Comparison of ENCODE assay signal across 1 cellular context in the genomic region with DNA sequence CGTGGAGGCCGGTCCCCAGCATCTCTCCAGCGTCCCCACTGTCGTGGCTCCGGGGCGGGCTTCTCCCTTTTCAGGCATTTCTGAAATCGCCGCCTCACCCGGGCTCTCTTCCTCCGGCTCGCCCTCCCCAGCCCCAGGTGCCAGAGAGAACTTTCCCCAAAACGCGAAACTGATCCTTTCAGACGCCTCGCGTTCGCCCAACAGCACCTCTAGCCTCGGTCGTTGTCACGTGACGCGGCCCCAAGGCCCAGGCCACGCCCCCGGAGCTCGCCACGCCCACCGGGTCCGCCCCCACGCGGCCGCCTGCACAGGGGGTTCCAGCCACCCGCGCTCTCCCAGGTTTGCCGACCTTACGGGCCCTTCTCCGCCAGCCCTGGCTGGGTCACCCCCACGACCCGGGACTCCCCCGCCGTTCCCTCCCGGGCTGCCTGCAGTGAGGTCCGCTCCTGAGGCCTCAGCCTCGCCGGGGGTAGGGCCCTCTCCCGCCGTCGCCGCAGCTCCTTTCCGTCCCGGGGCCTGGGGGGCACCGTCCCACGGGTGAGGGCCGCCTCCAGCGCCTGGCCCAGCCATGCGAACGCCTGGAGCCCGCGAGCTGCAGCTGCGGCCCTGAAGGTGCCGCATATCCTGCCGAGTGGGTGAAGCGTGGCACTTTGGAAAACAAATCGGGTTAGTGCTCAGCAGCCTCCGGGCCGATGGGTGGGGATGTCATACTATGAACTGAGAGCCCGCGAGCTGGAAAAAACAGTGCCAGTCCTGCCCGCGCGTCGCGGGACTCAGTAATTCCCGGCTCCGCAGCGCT.
A peak's percentile ranks its signal among the peaks of the same experiment; 100 is the strongest.
TF ChIP-seq lines count a peak whose summit lies in the region.

No MANE protein-coding gene starts in this region.

TF ChIP-seq in HepG2, 621 proteins besides CTCF, POLR2A, EP300 and RAD21 (continued from another document and continues in another):
- TF ChIP-seq, protein P1, sequence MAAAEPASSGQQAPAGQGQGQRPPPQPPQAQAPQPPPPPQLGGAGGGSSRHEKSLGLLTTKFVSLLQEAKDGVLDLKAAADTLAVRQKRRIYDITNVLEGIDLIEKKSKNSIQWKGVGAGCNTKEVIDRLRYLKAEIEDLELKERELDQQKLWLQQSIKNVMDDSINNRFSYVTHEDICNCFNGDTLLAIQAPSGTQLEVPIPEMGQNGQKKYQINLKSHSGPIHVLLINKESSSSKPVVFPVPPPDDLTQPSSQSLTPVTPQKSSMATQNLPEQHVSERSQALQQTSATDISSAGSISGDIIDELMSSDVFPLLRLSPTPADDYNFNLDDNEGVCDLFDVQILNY (CRISPR knock-in tag; conservative IDR thresholded peaks at IDR 0.05): 0 out of 2 replicates have a peak, but pooled peaks have one; percentile 45
- TF ChIP-seq SATB2 (CRISPR knock-in tag; IDR thresholded peaks at IDR 0.05) (no peak), ARHGAP35 (CRISPR knock-in tag; IDR thresholded peaks at IDR 0.05; ENCODE audit: borderline replicate concordance) (peak; percentile 96), MIER2 (CRISPR knock-in tag; IDR thresholded peaks at IDR 0.05) (no peak), BRD4 (CRISPR knock-in tag; IDR thresholded peaks at IDR 0.05) (no peak), ARID2 (CRISPR knock-in tag; IDR thresholded peaks at IDR 0.05; ENCODE audit: borderline replicate concordance) (0 out of 2 replicates have a peak, but pooled peaks have one; percentile 65), ZNF891 (CRISPR knock-in tag; IDR thresholded peaks at IDR 0.05) (peak; percentile 89; the same call in 1 of the 2 replicates), HNF4A (CRISPR knock-in tag; IDR thresholded peaks at IDR 0.05) (no peak), SMAD1 (CRISPR knock-in tag; IDR thresholded peaks at IDR 0.05; ENCODE audit: borderline replicate concordance, low read depth) (peak; percentile 31; the same call in 1 of the 2 replicates), FOXC1 (CRISPR knock-in tag; IDR thresholded peaks at IDR 0.05; ENCODE audit: borderline replicate concordance) (peak; percentile 78; the same call in 1 of the 2 replicates), NFKB2 (CRISPR knock-in tag; IDR thresholded peaks at IDR 0.05; ENCODE audit: borderline replicate concordance) (peak; percentile 34; the same call in 1 of the 2 replicates), PCBP1 (IDR thresholded peaks at IDR 0.05; ENCODE audit: borderline replicate concordance, low read depth, low read length) (0 out of 2 replicates have a peak, but pooled peaks have one; percentile 52), ZNF557 (CRISPR knock-in tag; IDR thresholded peaks at IDR 0.05) (0 out of 2 replicates have a peak, but pooled peaks have one; percentile 29), MBNL3 (CRISPR knock-in tag; conservative IDR thresholded peaks at IDR 0.05) (no peak), SALL1 (CRISPR knock-in tag; IDR thresholded peaks at IDR 0.05) (peak; percentile 68), ZNF232 (CRISPR knock-in tag; IDR thresholded peaks at IDR 0.05; ENCODE audit: borderline replicate concordance) (peak; percentile 78), ZNF776 (CRISPR knock-in tag; IDR thresholded peaks at IDR 0.05) (peak; percentile 48), ZNF335 (CRISPR knock-in tag; IDR thresholded peaks at IDR 0.05) (no peak), KDM5A (IDR thresholded peaks at IDR 0.05; ENCODE audit: borderline replicate concordance, low read length) (no peak), MIXL1 (CRISPR knock-in tag; IDR thresholded peaks at IDR 0.05) (no peak), IKZF1 (IDR thresholded peaks at IDR 0.05) (no peak), KDM5B (CRISPR knock-in tag; IDR thresholded peaks at IDR 0.05; ENCODE audit: borderline replicate concordance) (peak; percentile 79; the same call in 1 of the 2 replicates), ZNF331 (CRISPR knock-in tag; IDR thresholded peaks at IDR 0.05) (peak; percentile 18; the same call in 1 of the 2 replicates), IRF2 (CRISPR knock-in tag; IDR thresholded peaks at IDR 0.05) (peak; percentile 32; the same call in 1 of the 2 replicates), ZNF607 (CRISPR knock-in tag; IDR thresholded peaks at IDR 0.05; ENCODE audit: borderline replicate concordance) (no peak; the same call in 1 of the 2 replicates), ZMAT3 (CRISPR knock-in tag; conservative IDR thresholded peaks at IDR 0.05) (peak; percentile 76), JDP2 (CRISPR knock-in tag; IDR thresholded peaks at IDR 0.05; ENCODE audit: borderline replicate concordance) (no peak)
- TF ChIP-seq, protein P2, sequence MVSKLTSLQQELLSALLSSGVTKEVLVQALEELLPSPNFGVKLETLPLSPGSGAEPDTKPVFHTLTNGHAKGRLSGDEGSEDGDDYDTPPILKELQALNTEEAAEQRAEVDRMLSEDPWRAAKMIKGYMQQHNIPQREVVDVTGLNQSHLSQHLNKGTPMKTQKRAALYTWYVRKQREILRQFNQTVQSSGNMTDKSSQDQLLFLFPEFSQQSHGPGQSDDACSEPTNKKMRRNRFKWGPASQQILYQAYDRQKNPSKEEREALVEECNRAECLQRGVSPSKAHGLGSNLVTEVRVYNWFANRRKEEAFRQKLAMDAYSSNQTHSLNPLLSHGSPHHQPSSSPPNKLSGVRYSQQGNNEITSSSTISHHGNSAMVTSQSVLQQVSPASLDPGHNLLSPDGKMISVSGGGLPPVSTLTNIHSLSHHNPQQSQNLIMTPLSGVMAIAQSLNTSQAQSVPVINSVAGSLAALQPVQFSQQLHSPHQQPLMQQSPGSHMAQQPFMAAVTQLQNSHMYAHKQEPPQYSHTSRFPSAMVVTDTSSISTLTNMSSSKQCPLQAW (CRISPR knock-in tag; IDR thresholded peaks at IDR 0.05): peak; percentile 73; the same call in 1 of the 2 replicates
- TF ChIP-seq, protein P3, sequence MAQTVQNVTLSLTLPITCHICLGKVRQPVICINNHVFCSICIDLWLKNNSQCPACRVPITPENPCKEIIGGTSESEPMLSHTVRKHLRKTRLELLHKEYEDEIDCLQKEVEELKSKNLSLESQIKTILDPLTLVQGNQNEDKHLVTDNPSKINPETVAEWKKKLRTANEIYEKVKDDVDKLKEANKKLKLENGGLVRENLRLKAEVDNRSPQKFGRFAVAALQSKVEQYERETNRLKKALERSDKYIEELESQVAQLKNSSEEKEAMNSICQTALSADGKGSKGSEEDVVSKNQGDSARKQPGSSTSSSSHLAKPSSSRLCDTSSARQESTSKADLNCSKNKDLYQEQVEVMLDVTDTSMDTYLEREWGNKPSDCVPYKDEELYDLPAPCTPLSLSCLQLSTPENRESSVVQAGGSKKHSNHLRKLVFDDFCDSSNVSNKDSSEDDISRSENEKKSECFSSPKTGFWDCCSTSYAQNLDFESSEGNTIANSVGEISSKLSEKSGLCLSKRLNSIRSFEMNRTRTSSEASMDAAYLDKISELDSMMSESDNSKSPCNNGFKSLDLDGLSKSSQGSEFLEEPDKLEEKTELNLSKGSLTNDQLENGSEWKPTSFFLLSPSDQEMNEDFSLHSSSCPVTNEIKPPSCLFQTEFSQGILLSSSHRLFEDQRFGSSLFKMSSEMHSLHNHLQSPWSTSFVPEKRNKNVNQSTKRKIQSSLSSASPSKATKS (CRISPR knock-in tag; IDR thresholded peaks at IDR 0.05): no peak
- TF ChIP-seq, protein P4, sequence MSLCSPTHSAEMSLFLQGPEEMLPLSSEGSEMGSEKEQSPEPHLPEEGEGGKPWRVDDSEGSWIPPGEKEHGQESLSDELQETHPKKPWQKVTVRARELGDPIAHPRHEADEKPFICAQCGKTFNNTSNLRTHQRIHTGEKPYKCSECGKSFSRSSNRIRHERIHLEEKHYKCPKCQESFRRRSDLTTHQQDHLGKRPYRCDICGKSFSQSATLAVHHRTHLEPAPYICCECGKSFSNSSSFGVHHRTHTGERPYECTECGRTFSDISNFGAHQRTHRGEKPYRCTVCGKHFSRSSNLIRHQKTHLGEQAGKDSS (CRISPR knock-in tag; IDR thresholded peaks at IDR 0.05; ENCODE audit: borderline replicate concordance, low read depth): no peak
- TF ChIP-seq, protein P5, sequence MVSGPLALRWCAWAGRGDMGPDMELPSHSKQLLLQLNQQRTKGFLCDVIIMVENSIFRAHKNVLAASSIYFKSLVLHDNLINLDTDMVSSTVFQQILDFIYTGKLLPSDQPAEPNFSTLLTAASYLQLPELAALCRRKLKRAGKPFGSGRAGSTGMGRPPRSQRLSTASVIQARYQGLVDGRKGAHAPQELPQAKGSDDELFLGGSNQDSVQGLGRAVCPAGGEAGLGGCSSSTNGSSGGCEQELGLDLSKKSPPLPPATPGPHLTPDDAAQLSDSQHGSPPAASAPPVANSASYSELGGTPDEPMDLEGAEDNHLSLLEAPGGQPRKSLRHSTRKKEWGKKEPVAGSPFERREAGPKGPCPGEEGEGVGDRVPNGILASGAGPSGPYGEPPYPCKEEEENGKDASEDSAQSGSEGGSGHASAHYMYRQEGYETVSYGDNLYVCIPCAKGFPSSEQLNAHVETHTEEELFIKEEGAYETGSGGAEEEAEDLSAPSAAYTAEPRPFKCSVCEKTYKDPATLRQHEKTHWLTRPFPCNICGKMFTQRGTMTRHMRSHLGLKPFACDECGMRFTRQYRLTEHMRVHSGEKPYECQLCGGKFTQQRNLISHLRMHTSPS (CRISPR knock-in tag; IDR thresholded peaks at IDR 0.05; ENCODE audit: low read depth): peak; percentile 37
- TF ChIP-seq, protein P6, sequence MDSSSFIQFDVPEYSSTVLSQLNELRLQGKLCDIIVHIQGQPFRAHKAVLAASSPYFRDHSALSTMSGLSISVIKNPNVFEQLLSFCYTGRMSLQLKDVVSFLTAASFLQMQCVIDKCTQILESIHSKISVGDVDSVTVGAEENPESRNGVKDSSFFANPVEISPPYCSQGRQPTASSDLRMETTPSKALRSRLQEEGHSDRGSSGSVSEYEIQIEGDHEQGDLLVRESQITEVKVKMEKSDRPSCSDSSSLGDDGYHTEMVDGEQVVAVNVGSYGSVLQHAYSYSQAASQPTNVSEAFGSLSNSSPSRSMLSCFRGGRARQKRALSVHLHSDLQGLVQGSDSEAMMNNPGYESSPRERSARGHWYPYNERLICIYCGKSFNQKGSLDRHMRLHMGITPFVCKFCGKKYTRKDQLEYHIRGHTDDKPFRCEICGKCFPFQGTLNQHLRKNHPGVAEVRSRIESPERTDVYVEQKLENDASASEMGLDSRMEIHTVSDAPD (CRISPR knock-in tag; IDR thresholded peaks at IDR 0.05): no peak; the same call in 1 of the 2 replicates
- TF ChIP-seq, protein P7, sequence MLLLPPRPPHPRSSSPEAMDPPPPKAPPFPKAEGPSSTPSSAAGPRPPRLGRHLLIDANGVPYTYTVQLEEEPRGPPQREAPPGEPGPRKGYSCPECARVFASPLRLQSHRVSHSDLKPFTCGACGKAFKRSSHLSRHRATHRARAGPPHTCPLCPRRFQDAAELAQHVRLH (CRISPR knock-in tag; IDR thresholded peaks at IDR 0.05; ENCODE audit: borderline replicate concordance, low read depth): no peak; the same call in 1 of the 2 replicates
- TF ChIP-seq, protein P8, sequence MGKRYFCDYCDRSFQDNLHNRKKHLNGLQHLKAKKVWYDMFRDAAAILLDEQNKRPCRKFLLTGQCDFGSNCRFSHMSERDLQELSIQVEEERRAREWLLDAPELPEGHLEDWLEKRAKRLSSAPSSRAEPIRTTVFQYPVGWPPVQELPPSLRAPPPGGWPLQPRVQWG (CRISPR knock-in tag; IDR thresholded peaks at IDR 0.05; ENCODE audit: borderline replicate concordance, low read depth): no peak
- TF ChIP-seq, protein P9, sequence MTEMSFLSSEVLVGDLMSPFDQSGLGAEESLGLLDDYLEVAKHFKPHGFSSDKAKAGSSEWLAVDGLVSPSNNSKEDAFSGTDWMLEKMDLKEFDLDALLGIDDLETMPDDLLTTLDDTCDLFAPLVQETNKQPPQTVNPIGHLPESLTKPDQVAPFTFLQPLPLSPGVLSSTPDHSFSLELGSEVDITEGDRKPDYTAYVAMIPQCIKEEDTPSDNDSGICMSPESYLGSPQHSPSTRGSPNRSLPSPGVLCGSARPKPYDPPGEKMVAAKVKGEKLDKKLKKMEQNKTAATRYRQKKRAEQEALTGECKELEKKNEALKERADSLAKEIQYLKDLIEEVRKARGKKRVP (CRISPR knock-in tag; IDR thresholded peaks at IDR 0.05): no peak
- TF ChIP-seq, protein P10, sequence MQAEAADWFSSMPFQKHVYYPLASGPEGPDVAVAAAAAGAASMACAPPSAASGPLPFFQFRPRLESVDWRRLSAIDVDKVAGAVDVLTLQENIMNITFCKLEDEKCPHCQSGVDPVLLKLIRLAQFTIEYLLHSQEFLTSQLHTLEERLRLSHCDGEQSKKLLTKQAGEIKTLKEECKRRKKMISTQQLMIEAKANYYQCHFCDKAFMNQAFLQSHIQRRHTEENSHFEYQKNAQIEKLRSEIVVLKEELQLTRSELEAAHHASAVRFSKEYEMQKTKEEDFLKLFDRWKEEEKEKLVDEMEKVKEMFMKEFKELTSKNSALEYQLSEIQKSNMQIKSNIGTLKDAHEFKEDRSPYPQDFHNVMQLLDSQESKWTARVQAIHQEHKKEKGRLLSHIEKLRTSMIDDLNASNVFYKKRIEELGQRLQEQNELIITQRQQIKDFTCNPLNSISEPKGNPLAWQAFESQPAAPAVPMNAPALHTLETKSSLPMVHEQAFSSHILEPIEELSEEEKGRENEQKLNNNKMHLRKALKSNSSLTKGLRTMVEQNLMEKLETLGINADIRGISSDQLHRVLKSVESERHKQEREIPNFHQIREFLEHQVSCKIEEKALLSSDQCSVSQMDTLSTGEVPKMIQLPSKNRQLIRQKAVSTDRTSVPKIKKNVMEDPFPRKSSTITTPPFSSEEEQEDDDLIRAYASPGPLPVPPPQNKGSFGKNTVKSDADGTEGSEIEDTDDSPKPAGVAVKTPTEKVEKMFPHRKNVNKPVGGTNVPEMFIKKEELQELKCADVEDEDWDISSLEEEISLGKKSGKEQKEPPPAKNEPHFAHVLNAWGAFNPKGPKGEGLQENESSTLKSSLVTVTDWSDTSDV (CRISPR knock-in tag; IDR thresholded peaks at IDR 0.05): peak; percentile 68; the same call in 1 of the 2 replicates
- TF ChIP-seq, protein P11, sequence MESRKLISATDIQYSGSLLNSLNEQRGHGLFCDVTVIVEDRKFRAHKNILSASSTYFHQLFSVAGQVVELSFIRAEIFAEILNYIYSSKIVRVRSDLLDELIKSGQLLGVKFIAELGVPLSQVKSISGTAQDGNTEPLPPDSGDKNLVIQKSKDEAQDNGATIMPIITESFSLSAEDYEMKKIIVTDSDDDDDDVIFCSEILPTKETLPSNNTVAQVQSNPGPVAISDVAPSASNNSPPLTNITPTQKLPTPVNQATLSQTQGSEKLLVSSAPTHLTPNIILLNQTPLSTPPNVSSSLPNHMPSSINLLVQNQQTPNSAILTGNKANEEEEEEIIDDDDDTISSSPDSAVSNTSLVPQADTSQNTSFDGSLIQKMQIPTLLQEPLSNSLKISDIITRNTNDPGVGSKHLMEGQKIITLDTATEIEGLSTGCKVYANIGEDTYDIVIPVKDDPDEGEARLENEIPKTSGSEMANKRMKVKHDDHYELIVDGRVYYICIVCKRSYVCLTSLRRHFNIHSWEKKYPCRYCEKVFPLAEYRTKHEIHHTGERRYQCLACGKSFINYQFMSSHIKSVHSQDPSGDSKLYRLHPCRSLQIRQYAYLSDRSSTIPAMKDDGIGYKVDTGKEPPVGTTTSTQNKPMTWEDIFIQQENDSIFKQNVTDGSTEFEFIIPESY (CRISPR knock-in tag; IDR thresholded peaks at IDR 0.05): peak; percentile 6; the same call in 1 of the 2 replicates
- TF ChIP-seq, protein P12, sequence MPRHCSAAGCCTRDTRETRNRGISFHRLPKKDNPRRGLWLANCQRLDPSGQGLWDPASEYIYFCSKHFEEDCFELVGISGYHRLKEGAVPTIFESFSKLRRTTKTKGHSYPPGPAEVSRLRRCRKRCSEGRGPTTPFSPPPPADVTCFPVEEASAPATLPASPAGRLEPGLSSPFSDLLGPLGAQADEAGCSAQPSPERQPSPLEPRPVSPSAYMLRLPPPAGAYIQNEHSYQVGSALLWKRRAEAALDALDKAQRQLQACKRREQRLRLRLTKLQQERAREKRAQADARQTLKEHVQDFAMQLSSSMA (CRISPR knock-in tag; IDR thresholded peaks at IDR 0.05): peak; percentile 71; the same call in 1 of the 2 replicates
